In genomic region chr6:111480988-111481830, GRCh38 we compare ENCODE assay signal across 8 cellular contexts. TPM values are rescaled to one million over a fixed set of nuclear protein-coding genes. Genes with fewer than 3 reads are reported as not detected.
A peak's percentile ranks its signal among the peaks of the same experiment; 100 is the strongest.
DNase-seq lines count a peak whose midpoint lies in the region; ATAC-seq and TF ChIP-seq lines count a peak whose summit lies in the region.

No MANE protein-coding gene starts in this region.

- H3K27me3 Mint-ChIP-seq in T-helper 17 cell: no peaks in the 10 kb centered on the region

- no peaks in the 10 kb centered on the region for H3K36me3 Mint-ChIP-seq in T-helper 17 cell (ENCODE audit: low read depth)

- H3K36me3 ChIP-seq in left ventricle myocardium inferior: no peaks in the 10 kb centered on the region

- H3K4me3 Mint-ChIP-seq in T-helper 17 cell: peak overlapping the region; percentile 97

- peaks cover 36% of the 10 kb centered on the region for H3K4me1 Mint-ChIP-seq in T-helper 17 cell

- peak overlapping the region; percentile 100 for H3K27ac ChIP-seq in left ventricle myocardium inferior (replicated peaks)

- intact Hi-C loops in left ventricle myocardium inferior (cut with micrococcal nuclease): loop anchor here (5.0 to 10.0 kb wide), 2 partner anchors 74 to 161 kb away; no protein-coding TSS in a partner anchor
- intact Hi-C loops in left cardiac atrium (cut with DNase I): loop anchor here (5.0 to 10.0 kb wide), 3 partner anchors 84 to 161 kb away; partner anchors contain the start of gene TRAF3IP2 (in 1 of the 2)

- H3K4me3 ChIP-seq in left ventricle myocardium inferior: peak overlapping the region; percentile 96
- H3K4me3 ChIP-seq in fibroblast of pulmonary artery (replicated peaks; ENCODE audit: low read depth, low read length): peak overlapping the region; percentile 67
- peak overlapping the region; percentile 85 for H3K4me3 ChIP-seq in skeletal muscle cell (ENCODE audit: low read depth, low read length)

- peak overlapping the region; percentile 89 for H3K27ac Mint-ChIP-seq in T-helper 17 cell

- H3K9me3 ChIP-seq in left ventricle myocardium inferior (replicated peaks) (no peaks in the 10 kb centered on the region), T-helper 17 cell (ENCODE audit: control insufficient read depth, low read length, poor library complexity, severe bottlenecking) (no peaks in the 10 kb centered on the region)

- peaks cover 77% of the 10 kb centered on the region for H3K4me1 ChIP-seq in left ventricle myocardium inferior

- DNase-seq in left ventricle myocardium inferior (no peak), left cardiac atrium (no peak), T-helper 17 cell (no peak), fibroblast of pulmonary artery (ENCODE audit: low read depth) (no peak), skeletal muscle cell (ENCODE audit: low read depth) (no peak), hypothalamus (lab: John Stamatoyannopoulos, UW) (no peak), HPDE6-E6E7 (ENCODE audit: extremely low spot score) (no peak)

- H3K27me3 ChIP-seq in left ventricle myocardium inferior (ENCODE audit: low read depth): no peaks in the 10 kb centered on the region

- ATAC-seq in left cardiac atrium: no peak
- no peak for ATAC-seq in T-helper 17 cell
- no peak for ATAC-seq in GM21367 (IDR thresholded peaks at IDR 0.05; ENCODE audit: unreplicated experiment)

- TF ChIP-seq CTCF in left ventricle myocardium inferior (IDR thresholded peaks at IDR 0.05; ENCODE audit: borderline replicate concordance) (no peak), fibroblast of pulmonary artery (IDR thresholded peaks at IDR 0.05; ENCODE audit: low read length, missing control alignments) (no peak)

RNA-seq across cellular contexts. Expression of gene REV3L, which starts 1.8 kb away (rescaled TPM):
- total RNA-seq in left ventricle myocardium inferior (12.5 TPM), left cardiac atrium (10 to 100 TPM; 14.2 to 24.7 TPM), T-helper 17 cell (10 to 100 TPM; 18.9 to 19.8 TPM)
